1 cellular context compared by ENCODE assay signal in the genomic region with DNA sequence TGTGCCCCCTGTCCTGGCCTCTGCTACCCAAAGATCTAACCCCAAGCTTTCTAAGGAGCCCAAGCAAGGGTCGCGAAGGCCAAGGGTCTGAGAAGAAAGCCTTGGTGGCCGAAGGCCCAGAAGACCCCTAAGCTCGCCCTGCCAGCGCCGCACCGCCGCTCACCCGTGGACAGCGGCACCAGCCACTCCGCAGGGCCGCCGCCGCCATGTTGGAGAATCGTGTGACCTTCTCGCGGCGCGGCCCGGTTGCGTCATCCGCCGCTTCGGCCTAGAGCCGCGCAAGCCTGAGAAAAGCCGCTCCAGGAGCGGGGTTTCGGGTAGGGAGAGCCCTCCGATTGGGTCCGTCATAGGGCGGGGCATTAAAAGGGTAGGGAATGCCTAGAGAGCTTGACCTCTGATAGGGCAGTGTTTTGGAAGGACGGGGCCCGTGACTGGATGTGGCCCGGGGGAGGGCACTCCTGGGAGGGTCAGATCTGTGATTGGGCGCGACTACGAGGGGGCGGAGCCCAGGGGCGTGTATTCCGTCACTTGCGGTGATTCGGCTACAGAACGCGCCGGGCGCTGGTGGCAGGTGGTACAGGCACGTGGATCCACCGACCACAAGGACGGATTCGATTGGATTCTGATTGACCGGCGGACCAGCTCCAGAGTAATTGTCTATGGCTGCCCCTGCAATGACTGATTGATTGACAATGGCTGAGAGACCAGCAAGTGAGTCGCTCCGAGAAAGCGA.
TF ChIP-seq lines count a peak whose summit lies in the region.

A gene with protein sequence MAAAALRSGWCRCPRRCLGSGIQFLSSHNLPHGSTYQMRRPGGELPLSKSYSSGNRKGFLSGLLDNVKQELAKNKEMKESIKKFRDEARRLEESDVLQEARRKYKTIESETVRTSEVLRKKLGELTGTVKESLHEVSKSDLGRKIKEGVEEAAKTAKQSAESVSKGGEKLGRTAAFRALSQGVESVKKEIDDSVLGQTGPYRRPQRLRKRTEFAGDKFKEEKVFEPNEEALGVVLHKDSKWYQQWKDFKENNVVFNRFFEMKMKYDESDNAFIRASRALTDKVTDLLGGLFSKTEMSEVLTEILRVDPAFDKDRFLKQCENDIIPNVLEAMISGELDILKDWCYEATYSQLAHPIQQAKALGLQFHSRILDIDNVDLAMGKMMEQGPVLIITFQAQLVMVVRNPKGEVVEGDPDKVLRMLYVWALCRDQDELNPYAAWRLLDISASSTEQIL (minus strand): TSS at position 223 of the 733 bp plus-strand sequence. CDS start 15 bp downstream, at position 208.

TF ChIP-seq in HepG2, 621 proteins besides CTCF, POLR2A, EP300 and RAD21 (continued from another document and continues in another):
- TF ChIP-seq CENPX (CRISPR knock-in tag; IDR thresholded peaks at IDR 0.05): no peak
- no peak for TF ChIP-seq ZNF841 (CRISPR knock-in tag; IDR thresholded peaks at IDR 0.05; ENCODE audit: borderline replicate concordance)
- TF ChIP-seq, protein P1, sequence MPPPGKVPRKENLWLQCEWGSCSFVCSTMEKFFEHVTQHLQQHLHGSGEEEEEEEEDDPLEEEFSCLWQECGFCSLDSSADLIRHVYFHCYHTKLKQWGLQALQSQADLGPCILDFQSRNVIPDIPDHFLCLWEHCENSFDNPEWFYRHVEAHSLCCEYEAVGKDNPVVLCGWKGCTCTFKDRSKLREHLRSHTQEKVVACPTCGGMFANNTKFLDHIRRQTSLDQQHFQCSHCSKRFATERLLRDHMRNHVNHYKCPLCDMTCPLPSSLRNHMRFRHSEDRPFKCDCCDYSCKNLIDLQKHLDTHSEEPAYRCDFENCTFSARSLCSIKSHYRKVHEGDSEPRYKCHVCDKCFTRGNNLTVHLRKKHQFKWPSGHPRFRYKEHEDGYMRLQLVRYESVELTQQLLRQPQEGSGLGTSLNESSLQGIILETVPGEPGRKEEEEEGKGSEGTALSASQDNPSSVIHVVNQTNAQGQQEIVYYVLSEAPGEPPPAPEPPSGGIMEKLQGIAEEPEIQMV (CRISPR knock-in tag; IDR thresholded peaks at IDR 0.05; ENCODE audit: low read depth): no peak
- no peak for TF ChIP-seq SATB2 (CRISPR knock-in tag; IDR thresholded peaks at IDR 0.05)
- TF ChIP-seq, protein P2, sequence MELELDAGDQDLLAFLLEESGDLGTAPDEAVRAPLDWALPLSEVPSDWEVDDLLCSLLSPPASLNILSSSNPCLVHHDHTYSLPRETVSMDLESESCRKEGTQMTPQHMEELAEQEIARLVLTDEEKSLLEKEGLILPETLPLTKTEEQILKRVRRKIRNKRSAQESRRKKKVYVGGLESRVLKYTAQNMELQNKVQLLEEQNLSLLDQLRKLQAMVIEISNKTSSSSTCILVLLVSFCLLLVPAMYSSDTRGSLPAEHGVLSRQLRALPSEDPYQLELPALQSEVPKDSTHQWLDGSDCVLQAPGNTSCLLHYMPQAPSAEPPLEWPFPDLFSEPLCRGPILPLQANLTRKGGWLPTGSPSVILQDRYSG (CRISPR knock-in tag; IDR thresholded peaks at IDR 0.05): no peak; the same call in 1 of the 2 replicates
- TF ChIP-seq LRRFIP1 (CRISPR knock-in tag; conservative IDR thresholded peaks at IDR 0.05): no peak
- TF ChIP-seq, protein P3, sequence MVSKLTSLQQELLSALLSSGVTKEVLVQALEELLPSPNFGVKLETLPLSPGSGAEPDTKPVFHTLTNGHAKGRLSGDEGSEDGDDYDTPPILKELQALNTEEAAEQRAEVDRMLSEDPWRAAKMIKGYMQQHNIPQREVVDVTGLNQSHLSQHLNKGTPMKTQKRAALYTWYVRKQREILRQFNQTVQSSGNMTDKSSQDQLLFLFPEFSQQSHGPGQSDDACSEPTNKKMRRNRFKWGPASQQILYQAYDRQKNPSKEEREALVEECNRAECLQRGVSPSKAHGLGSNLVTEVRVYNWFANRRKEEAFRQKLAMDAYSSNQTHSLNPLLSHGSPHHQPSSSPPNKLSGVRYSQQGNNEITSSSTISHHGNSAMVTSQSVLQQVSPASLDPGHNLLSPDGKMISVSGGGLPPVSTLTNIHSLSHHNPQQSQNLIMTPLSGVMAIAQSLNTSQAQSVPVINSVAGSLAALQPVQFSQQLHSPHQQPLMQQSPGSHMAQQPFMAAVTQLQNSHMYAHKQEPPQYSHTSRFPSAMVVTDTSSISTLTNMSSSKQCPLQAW (CRISPR knock-in tag; IDR thresholded peaks at IDR 0.05): peak; percentile 93
- TF ChIP-seq SNRNP70 (IDR thresholded peaks at IDR 0.05; ENCODE audit: low read depth, low read length): no peak
- no peak for TF ChIP-seq RORA (CRISPR knock-in tag; IDR thresholded peaks at IDR 0.05)
- TF ChIP-seq ZNF224 (CRISPR knock-in tag; IDR thresholded peaks at IDR 0.05): no peak
- no peak; the same call in 1 of the 2 replicates for TF ChIP-seq ZNF143 (CRISPR knock-in tag; IDR thresholded peaks at IDR 0.05)
- TF ChIP-seq TEAD2 (CRISPR knock-in tag; IDR thresholded peaks at IDR 0.05): no peak
- TF ChIP-seq, protein P4, sequence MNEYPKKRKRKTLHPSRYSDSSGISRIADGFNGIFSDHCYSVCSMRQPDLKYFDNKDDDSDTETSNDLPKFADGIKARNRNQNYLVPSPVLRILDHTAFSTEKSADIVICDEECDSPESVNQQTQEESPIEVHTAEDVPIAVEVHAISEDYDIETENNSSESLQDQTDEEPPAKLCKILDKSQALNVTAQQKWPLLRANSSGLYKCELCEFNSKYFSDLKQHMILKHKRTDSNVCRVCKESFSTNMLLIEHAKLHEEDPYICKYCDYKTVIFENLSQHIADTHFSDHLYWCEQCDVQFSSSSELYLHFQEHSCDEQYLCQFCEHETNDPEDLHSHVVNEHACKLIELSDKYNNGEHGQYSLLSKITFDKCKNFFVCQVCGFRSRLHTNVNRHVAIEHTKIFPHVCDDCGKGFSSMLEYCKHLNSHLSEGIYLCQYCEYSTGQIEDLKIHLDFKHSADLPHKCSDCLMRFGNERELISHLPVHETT (CRISPR knock-in tag; conservative IDR thresholded peaks at IDR 0.05): 0 out of 2 replicates have a peak, but pooled peaks have one; percentile 68
- TF ChIP-seq ZFY (CRISPR knock-in tag; IDR thresholded peaks at IDR 0.05): peak; percentile 93
- TF ChIP-seq, protein P5, sequence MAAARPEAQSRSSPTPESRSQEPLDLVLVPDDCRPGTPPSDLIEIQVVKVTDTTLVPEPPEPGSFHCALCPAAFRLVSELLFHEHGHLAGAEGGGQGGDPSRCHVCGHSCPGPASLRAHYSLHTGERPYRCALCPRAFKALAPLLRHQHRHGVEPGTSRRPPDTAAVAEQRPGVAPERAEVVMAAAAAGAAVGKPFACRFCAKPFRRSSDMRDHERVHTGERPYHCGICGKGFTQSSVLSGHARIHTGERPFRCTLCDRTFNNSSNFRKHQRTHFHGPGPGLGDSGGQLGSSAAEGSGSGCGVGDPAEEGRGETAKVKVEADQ (CRISPR knock-in tag; IDR thresholded peaks at IDR 0.05; ENCODE audit: borderline replicate concordance): no peak
- no peak for TF ChIP-seq ZFP62 (CRISPR knock-in tag; IDR thresholded peaks at IDR 0.05)
- TF ChIP-seq ZNF879 (CRISPR knock-in tag; IDR thresholded peaks at IDR 0.05): no peak
- no peak for TF ChIP-seq TSC22D2 (CRISPR knock-in tag; IDR thresholded peaks at IDR 0.05; ENCODE audit: borderline replicate concordance)
- no peak; the same call in 1 of the 2 replicates for TF ChIP-seq RCOR2 (CRISPR knock-in tag; IDR thresholded peaks at IDR 0.05)
- peak in 1 of 2 experiments; percentile 94; a peak in 2 of 4 replicates for TF ChIP-seq KLF16 (CRISPR knock-in tag; IDR thresholded peaks at IDR 0.05)
- no peak; the same call in 1 of the 2 replicates for TF ChIP-seq ZNF138 (CRISPR knock-in tag; IDR thresholded peaks at IDR 0.05; ENCODE audit: low read depth)
- no peak for TF ChIP-seq REXO4 (CRISPR knock-in tag; IDR thresholded peaks at IDR 0.05; ENCODE audit: borderline replicate concordance)
- TF ChIP-seq TP53 (CRISPR knock-in tag; conservative IDR thresholded peaks at IDR 0.05): no peak; the same call in 1 of the 2 replicates
- TF ChIP-seq ZNF775 (CRISPR knock-in tag; IDR thresholded peaks at IDR 0.05; ENCODE audit: borderline replicate concordance): no peak
- TF ChIP-seq AGO1 (IDR thresholded peaks at IDR 0.05; ENCODE audit: low read depth, low read length, poor library complexity, severe bottlenecking): no peak
- TF ChIP-seq, protein P6, sequence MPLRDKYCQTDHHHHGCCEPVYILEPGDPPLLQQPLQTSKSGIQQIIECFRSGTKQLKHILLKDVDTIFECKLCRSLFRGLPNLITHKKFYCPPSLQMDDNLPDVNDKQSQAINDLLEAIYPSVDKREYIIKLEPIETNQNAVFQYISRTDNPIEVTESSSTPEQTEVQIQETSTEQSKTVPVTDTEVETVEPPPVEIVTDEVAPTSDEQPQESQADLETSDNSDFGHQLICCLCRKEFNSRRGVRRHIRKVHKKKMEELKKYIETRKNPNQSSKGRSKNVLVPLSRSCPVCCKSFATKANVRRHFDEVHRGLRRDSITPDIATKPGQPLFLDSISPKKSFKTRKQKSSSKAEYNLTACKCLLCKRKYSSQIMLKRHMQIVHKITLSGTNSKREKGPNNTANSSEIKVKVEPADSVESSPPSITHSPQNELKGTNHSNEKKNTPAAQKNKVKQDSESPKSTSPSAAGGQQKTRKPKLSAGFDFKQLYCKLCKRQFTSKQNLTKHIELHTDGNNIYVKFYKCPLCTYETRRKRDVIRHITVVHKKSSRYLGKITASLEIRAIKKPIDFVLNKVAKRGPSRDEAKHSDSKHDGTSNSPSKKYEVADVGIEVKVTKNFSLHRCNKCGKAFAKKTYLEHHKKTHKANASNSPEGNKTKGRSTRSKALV (CRISPR knock-in tag; IDR thresholded peaks at IDR 0.05): no peak
- no peak for TF ChIP-seq FOSL1 (CRISPR knock-in tag; IDR thresholded peaks at IDR 0.05; ENCODE audit: borderline replicate concordance)
- no peak for TF ChIP-seq SMARCE1 (IDR thresholded peaks at IDR 0.05; ENCODE audit: borderline replicate concordance)
- TF ChIP-seq, protein P7, sequence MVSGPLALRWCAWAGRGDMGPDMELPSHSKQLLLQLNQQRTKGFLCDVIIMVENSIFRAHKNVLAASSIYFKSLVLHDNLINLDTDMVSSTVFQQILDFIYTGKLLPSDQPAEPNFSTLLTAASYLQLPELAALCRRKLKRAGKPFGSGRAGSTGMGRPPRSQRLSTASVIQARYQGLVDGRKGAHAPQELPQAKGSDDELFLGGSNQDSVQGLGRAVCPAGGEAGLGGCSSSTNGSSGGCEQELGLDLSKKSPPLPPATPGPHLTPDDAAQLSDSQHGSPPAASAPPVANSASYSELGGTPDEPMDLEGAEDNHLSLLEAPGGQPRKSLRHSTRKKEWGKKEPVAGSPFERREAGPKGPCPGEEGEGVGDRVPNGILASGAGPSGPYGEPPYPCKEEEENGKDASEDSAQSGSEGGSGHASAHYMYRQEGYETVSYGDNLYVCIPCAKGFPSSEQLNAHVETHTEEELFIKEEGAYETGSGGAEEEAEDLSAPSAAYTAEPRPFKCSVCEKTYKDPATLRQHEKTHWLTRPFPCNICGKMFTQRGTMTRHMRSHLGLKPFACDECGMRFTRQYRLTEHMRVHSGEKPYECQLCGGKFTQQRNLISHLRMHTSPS (CRISPR knock-in tag; IDR thresholded peaks at IDR 0.05; ENCODE audit: low read depth): no peak
- peak; percentile 96 for TF ChIP-seq ZNF546 (CRISPR knock-in tag; conservative IDR thresholded peaks at IDR 0.05)
- peak; percentile 66; the same call in 1 of the 2 replicates for TF ChIP-seq ZNF563 (CRISPR knock-in tag; IDR thresholded peaks at IDR 0.05)
- TF ChIP-seq KDM6A (CRISPR knock-in tag; IDR thresholded peaks at IDR 0.05; ENCODE audit: low read depth): no peak
- TF ChIP-seq, protein P8, sequence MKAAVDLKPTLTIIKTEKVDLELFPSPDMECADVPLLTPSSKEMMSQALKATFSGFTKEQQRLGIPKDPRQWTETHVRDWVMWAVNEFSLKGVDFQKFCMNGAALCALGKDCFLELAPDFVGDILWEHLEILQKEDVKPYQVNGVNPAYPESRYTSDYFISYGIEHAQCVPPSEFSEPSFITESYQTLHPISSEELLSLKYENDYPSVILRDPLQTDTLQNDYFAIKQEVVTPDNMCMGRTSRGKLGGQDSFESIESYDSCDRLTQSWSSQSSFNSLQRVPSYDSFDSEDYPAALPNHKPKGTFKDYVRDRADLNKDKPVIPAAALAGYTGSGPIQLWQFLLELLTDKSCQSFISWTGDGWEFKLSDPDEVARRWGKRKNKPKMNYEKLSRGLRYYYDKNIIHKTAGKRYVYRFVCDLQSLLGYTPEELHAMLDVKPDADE (CRISPR knock-in tag; IDR thresholded peaks at IDR 0.05): no peak
- TF ChIP-seq SNAPC2 (CRISPR knock-in tag; IDR thresholded peaks at IDR 0.05): peak; percentile 95
- no peak for TF ChIP-seq HCFC1 (IDR thresholded peaks at IDR 0.05; ENCODE audit: low read depth, low read length)
- TF ChIP-seq ZFP36L1 (CRISPR knock-in tag; IDR thresholded peaks at IDR 0.05): no peak
- no peak for TF ChIP-seq ZNF362 (CRISPR knock-in tag; IDR thresholded peaks at IDR 0.05; ENCODE audit: borderline replicate concordance)
- TF ChIP-seq TFDP1 (CRISPR knock-in tag; IDR thresholded peaks at IDR 0.05; ENCODE audit: borderline replicate concordance): peak; percentile 54; the same call in 1 of the 2 replicates
- TF ChIP-seq ZNF569 (CRISPR knock-in tag; IDR thresholded peaks at IDR 0.05; ENCODE audit: borderline replicate concordance): no peak
